Comparison of ENCODE assay signal across 24 cellular contexts in genomic region chr5:100877277-100877676, GRCh38. TPM values are rescaled to one million over a fixed set of nuclear protein-coding genes. Genes with fewer than 3 reads are reported as not detected.
DNase-seq lines count a peak whose midpoint lies in the region; ATAC-seq and TF ChIP-seq lines count a peak whose summit lies in the region.
"Had no signal": no experiment of that assay in that cellular context is flagged by ENCODE, and none has a peak within 500 bp of the region (broad histone marks: within the 10 kb centered on the region; RNA-seq: fewer than 3 reads in every experiment).

No MANE protein-coding gene starts in this region.

- H2AFZ ChIP-seq in MM.1S (ENCODE audit: low read length) (no peak overlapping the region), mammary epithelial cell (ENCODE audit: low read depth, low read length) (no peak overlapping the region)

- H3K4me1 Mint-ChIP-seq in activated CD8-positive, alpha-beta memory T cell treated with anti-CD3 and anti-CD28 coated beads, Interleukin-2, amount 10 ng/mL, durations not matched to agents 7 days and 5 days: peaks cover 42% of the 10 kb centered on the region
- H3K4me1 Mint-ChIP-seq in activated T-helper 2 cell treated with anti-CD3 and anti-CD28 coated beads, Interferon-gamma antibody, Interleukin-2, Interleukin-4, amounts not matched to agents 10 μg/mL and 5 μg/mL and 100 μg/mL, durations not matched to agents 14 hours and 24 hours and 36 hours (ENCODE audit: low read depth): peaks cover 61% of the 10 kb centered on the region
- peaks cover 49 to 81% of the 10 kb centered on the region in 2 donors for H3K4me1 Mint-ChIP-seq in immature natural killer cell

- H3K4me2 ChIP-seq in MM.1S (ENCODE audit: low read depth, low read length): no peak overlapping the region
- H3K4me2 ChIP-seq in mammary epithelial cell (ENCODE audit: insufficient read depth, low read depth, low read length): no peak overlapping the region

- no peak for ATAC-seq in activated CD8-positive, alpha-beta memory T cell treated with anti-CD3 and anti-CD28 coated beads, Interleukin-2, amount 10 ng/mL, durations not matched to agents 7 days and 5 days
- ATAC-seq in HG03457 (IDR thresholded peaks at IDR 0.05; ENCODE audit: unreplicated experiment): no peak
- ATAC-seq: activated CD8-positive, alpha-beta T cell treated with anti-CD3 and anti-CD28 coated beads for 36 hours; gastroesophageal sphincter had no signal

- no peak overlapping the region for H3K4me3 ChIP-seq in MM.1S (ENCODE audit: low read length)
- H3K4me3 ChIP-seq in mammary epithelial cell (replicated peaks in 1 of 3; ENCODE audit: insufficient read depth in 1 of 3, low read depth in 2 of 3, low read length in 3 of 3): no peak overlapping the region
- H3K4me3 ChIP-seq: esophagus muscularis mucosa, gastroesophageal sphincter, thyroid gland had no signal

- H3K36me3 ChIP-seq in MM.1S (replicated peaks; ENCODE audit: insufficient read depth, low read length): peaks cover 3% of the 10 kb centered on the region; the same call in 1 of the 2 replicates
- H3K36me3 ChIP-seq in mammary epithelial cell (ENCODE audit: insufficient read depth, low read length): no peaks in the 10 kb centered on the region
- H3K36me3 ChIP-seq: esophagus muscularis mucosa, gastroesophageal sphincter, thyroid gland had no signal

- DNase-seq in activated CD8-positive, alpha-beta memory T cell treated with anti-CD3 and anti-CD28 coated beads, Interleukin-2, amount 10 ng/mL, durations not matched to agents 7 days and 5 days: no peak
- DNase-seq in activated CD8-positive, alpha-beta memory T cell treated with anti-CD3 and anti-CD28 coated beads, Interleukin-2, amount 50 U/mL, for 48 hours: no peak
- no peak for DNase-seq in activated T-helper 2 cell treated with anti-CD3 and anti-CD28 coated beads, Interferon-gamma antibody, Interleukin-2, Interleukin-4, amounts not matched to agents 10 μg/mL and 5 μg/mL and 100 μg/mL, durations not matched to agents 14 hours and 24 hours and 36 hours (ENCODE audit: low spot score)
- DNase-seq in immature natural killer cell (no peak), NCI-H1694 (lab: John Stamatoyannopoulos, UW) (no peak), MM.1S (no peak), mammary epithelial cell (no peak)
- DNase-seq: activated CD4-positive, CD25-positive, alpha-beta regulatory T cell treated with anti-CD3 and anti-CD28 coated beads, Interleukin-2, amount 50 U/mL, for 72 hours; activated CD8-positive, alpha-beta T cell treated with anti-CD3 and anti-CD28 coated beads for 36 hours; activated naive CD4-positive, alpha-beta T cell treated with anti-CD3 and anti-CD28 coated beads, Interleukin-2, amount 10 ng/mL, durations not matched to agents 7 days and 5 days; activated T-cell treated with anti-CD3 and anti-CD28 coated beads, Interleukin-2, amount 50 U/mL, for 1 hour; anterior cingulate cortex; caudate nucleus; IMR-90; kidney glomerular epithelial cell; OCI-M1; Right ventricle myocardium superior; stimulated activated CD4-positive, alpha-beta T cell treated with anti-CD3 and anti-CD28 coated beads, Interleukin-4, amount 100 ng/mL, for 24 hours; thyroid gland had no signal

- H4K20me1 ChIP-seq in MM.1S (ENCODE audit: insufficient read depth, low read length) (no peaks in the 10 kb centered on the region), mammary epithelial cell (ENCODE audit: insufficient read depth, low read length) (no peaks in the 10 kb centered on the region)

- H3K9me2 ChIP-seq in MM.1S (replicated peaks; ENCODE audit: insufficient read depth, low read length): no peaks in the 10 kb centered on the region

- BruUV-seq in mammary epithelial cell (replicated peaks; lab: Mats Ljungman, UMichigan): no TSS peak

- no peaks in the 10 kb centered on the region for H3K9me3 ChIP-seq in MM.1S (replicated peaks; ENCODE audit: insufficient read depth, low read length)
- H3K9me3 ChIP-seq in mammary epithelial cell (replicated peaks; ENCODE audit: insufficient read depth, low read length): no peaks in the 10 kb centered on the region
- H3K9me3 ChIP-seq: esophagus muscularis mucosa, thyroid gland had no signal

- in situ Hi-C loops in mammary epithelial cell (cut with MboI; ENCODE audit: low sequenced_read_pairs in 2 of 2): no loop called here

- H3K9ac ChIP-seq in MM.1S (ENCODE audit: low read length) (no peak overlapping the region), mammary epithelial cell (ENCODE audit: insufficient read depth, low read length) (no peak overlapping the region)

- dilution Hi-C loops in mammary epithelial cell (cut with HindIII; ENCODE audit: low sequenced_read_pairs): no loop called here

- H3K9me3 Mint-ChIP-seq in activated CD8-positive, alpha-beta memory T cell treated with anti-CD3 and anti-CD28 coated beads, Interleukin-2, amount 10 ng/mL, durations not matched to agents 7 days and 5 days (ENCODE audit: low read depth): peaks cover 4% of the 10 kb centered on the region
- H3K9me3 Mint-ChIP-seq in activated T-helper 2 cell treated with anti-CD3 and anti-CD28 coated beads, Interferon-gamma antibody, Interleukin-2, Interleukin-4, amounts not matched to agents 10 μg/mL and 5 μg/mL and 100 μg/mL, durations not matched to agents 14 hours and 24 hours and 36 hours: peaks cover 19% of the 10 kb centered on the region
- H3K9me3 Mint-ChIP-seq in immature natural killer cell: no peaks in the 10 kb centered on the region
- H3K9me3 Mint-ChIP-seq: activated naive CD4-positive, alpha-beta T cell treated with anti-CD3 and anti-CD28 coated beads, Interleukin-2, amount 10 ng/mL, durations not matched to agents 7 days and 5 days had no signal

- peaks cover 12% of the 10 kb centered on the region for H3F3A ChIP-seq in MM.1S (ENCODE audit: insufficient read depth, low read length)

- CTCF ChIA-PET in activated CD8-positive, alpha-beta memory T cell treated with anti-CD3 and anti-CD28 coated beads, Interleukin-2, amount 10 ng/mL, durations not matched to agents 7 days and 5 days (lab: Charles Lee): interaction anchor here (1.7 kb wide), 1 partner anchor 38 kb away, joined by 3 read pairs; no protein-coding TSS in a partner anchor
- CTCF ChIA-PET in mammary epithelial cell (lab: Charles Lee; ENCODE audit: low non-redundant PET): no interaction called here

- no peaks in the 10 kb centered on the region for H3K27me3 Mint-ChIP-seq in activated CD8-positive, alpha-beta memory T cell treated with anti-CD3 and anti-CD28 coated beads, Interleukin-2, amount 10 ng/mL, durations not matched to agents 7 days and 5 days
- H3K27me3 Mint-ChIP-seq in activated T-helper 2 cell treated with anti-CD3 and anti-CD28 coated beads, Interferon-gamma antibody, Interleukin-2, Interleukin-4, amounts not matched to agents 10 μg/mL and 5 μg/mL and 100 μg/mL, durations not matched to agents 14 hours and 24 hours and 36 hours (ENCODE audit: low read depth): no peaks in the 10 kb centered on the region
- H3K27me3 Mint-ChIP-seq in immature natural killer cell (ENCODE audit: low read depth in 3 of 3): peaks cover 0 to 2% (median 0%) of the 10 kb centered on the region in 3 donors
- H3K27me3 Mint-ChIP-seq: activated CD8-positive, alpha-beta T cell treated with anti-CD3 and anti-CD28 coated beads for 36 hours; activated naive CD4-positive, alpha-beta T cell treated with anti-CD3 and anti-CD28 coated beads, Interleukin-2, amount 10 ng/mL, durations not matched to agents 7 days and 5 days; stimulated activated naive CD8-positive, alpha-beta T cell treated with anti-CD3 and anti-CD28 coated beads, Interleukin-15, Interleukin-2, amounts not matched to agents 100 ng/mL and 50 ng/mL, for 24 hours had no signal

- no peak for TF ChIP-seq CTCF in MM.1S (IDR thresholded peaks at IDR 0.05; ENCODE audit: low read length)
- TF ChIP-seq CTCF in mammary epithelial cell (conservative IDR thresholded peaks at IDR 0.05 in 1 of 2, IDR thresholded peaks at IDR 0.05 in 1 of 2; ENCODE audit: extremely low read depth in 1 of 2, insufficient read depth in 1 of 2, low read depth in 1 of 2, low read length in 2 of 2): no peak

- intact Hi-C loops in activated T-helper 2 cell treated with anti-CD3 and anti-CD28 coated beads, Interferon-gamma antibody, Interleukin-2, Interleukin-4, amounts not matched to agents 10 μg/mL and 5 μg/mL and 100 μg/mL, durations not matched to agents 14 hours and 24 hours and 36 hours (cut with micrococcal nuclease): no loop called here
- intact Hi-C loops in mammary epithelial cell (cut with micrococcal nuclease): no loop called here

- H3K4me3 Mint-ChIP-seq in activated CD8-positive, alpha-beta memory T cell treated with anti-CD3 and anti-CD28 coated beads, Interleukin-2, amount 10 ng/mL, durations not matched to agents 7 days and 5 days: no peak overlapping the region
- H3K4me3 Mint-ChIP-seq in activated T-helper 2 cell treated with anti-CD3 and anti-CD28 coated beads, Interferon-gamma antibody, Interleukin-2, Interleukin-4, amounts not matched to agents 10 μg/mL and 5 μg/mL and 100 μg/mL, durations not matched to agents 14 hours and 24 hours and 36 hours (ENCODE audit: low read depth): no peak overlapping the region
- no peak overlapping the region for H3K4me3 Mint-ChIP-seq in immature natural killer cell
- H3K4me3 Mint-ChIP-seq: activated CD8-positive, alpha-beta T cell treated with anti-CD3 and anti-CD28 coated beads for 36 hours; activated naive CD4-positive, alpha-beta T cell treated with anti-CD3 and anti-CD28 coated beads, Interleukin-2, amount 10 ng/mL, durations not matched to agents 7 days and 5 days; stimulated activated naive CD8-positive, alpha-beta T cell treated with anti-CD3 and anti-CD28 coated beads, Interleukin-15, Interleukin-2, amounts not matched to agents 100 ng/mL and 50 ng/mL, for 24 hours had no signal

- H3K27me3 ChIP-seq in MM.1S (replicated peaks; ENCODE audit: insufficient read depth, low read length) (no peaks in the 10 kb centered on the region), mammary epithelial cell (ENCODE audit: insufficient read depth, low read length) (no peaks in the 10 kb centered on the region)
- H3K27me3 ChIP-seq: esophagus muscularis mucosa, gastroesophageal sphincter, thyroid gland had no signal

- H3K4me1 ChIP-seq in MM.1S (ENCODE audit: low read length) (peaks cover 20% of the 10 kb centered on the region), mammary epithelial cell (ENCODE audit: insufficient read depth, low read length) (no peaks in the 10 kb centered on the region)
- H3K4me1 ChIP-seq: esophagus muscularis mucosa, gastroesophageal sphincter, thyroid gland had no signal

- H3K27ac Mint-ChIP-seq in activated CD8-positive, alpha-beta memory T cell treated with anti-CD3 and anti-CD28 coated beads, Interleukin-2, amount 10 ng/mL, durations not matched to agents 7 days and 5 days: peak overlapping the region; percentile 49
- H3K27ac Mint-ChIP-seq in activated T-helper 2 cell treated with anti-CD3 and anti-CD28 coated beads, Interferon-gamma antibody, Interleukin-2, Interleukin-4, amounts not matched to agents 10 μg/mL and 5 μg/mL and 100 μg/mL, durations not matched to agents 14 hours and 24 hours and 36 hours: peak overlapping the region; percentile 74
- H3K27ac Mint-ChIP-seq in immature natural killer cell: peak overlapping the region in 4 of 6 donors; percentile 7 to 32 (median 13)
- H3K27ac Mint-ChIP-seq: activated CD8-positive, alpha-beta T cell treated with anti-CD3 and anti-CD28 coated beads for 36 hours; activated naive CD4-positive, alpha-beta T cell treated with anti-CD3 and anti-CD28 coated beads, Interleukin-2, amount 10 ng/mL, durations not matched to agents 7 days and 5 days had no signal

- H3K36me3 Mint-ChIP-seq in activated CD8-positive, alpha-beta memory T cell treated with anti-CD3 and anti-CD28 coated beads, Interleukin-2, amount 10 ng/mL, durations not matched to agents 7 days and 5 days: peaks cover 70% of the 10 kb centered on the region
- H3K36me3 Mint-ChIP-seq in activated T-helper 2 cell treated with anti-CD3 and anti-CD28 coated beads, Interferon-gamma antibody, Interleukin-2, Interleukin-4, amounts not matched to agents 10 μg/mL and 5 μg/mL and 100 μg/mL, durations not matched to agents 14 hours and 24 hours and 36 hours (ENCODE audit: low read depth): peaks cover 88% of the 10 kb centered on the region
- peaks cover 18 to 30% (median 26%) of the 10 kb centered on the region in 3 donors for H3K36me3 Mint-ChIP-seq in immature natural killer cell

- whole genome bisulfite sequencing in mammary epithelial cell (ENCODE audit: low coverage, missing lambda C conversion rate): 62% methylated on average over 2 of the region's 2 CpGs

- peaks cover 73% of the 10 kb centered on the region for H3K79me2 ChIP-seq in MM.1S (ENCODE audit: low read length)
- no peaks in the 10 kb centered on the region for H3K79me2 ChIP-seq in mammary epithelial cell (ENCODE audit: insufficient read depth, low read length)

- H3K27ac ChIP-seq in MM.1S (ENCODE audit: low read length) (no peak overlapping the region), mammary epithelial cell (ENCODE audit: insufficient read depth, low read depth, low read length) (no peak overlapping the region)
- H3K27ac ChIP-seq: esophagus muscularis mucosa, gastroesophageal sphincter, thyroid gland had no signal

RNA-seq across cellular contexts. Expression of gene ST8SIA4, which starts 25.8 kb away (rescaled TPM):
- total RNA-seq in activated CD8-positive, alpha-beta memory T cell treated with anti-CD3 and anti-CD28 coated beads, Interleukin-2, amount 10 ng/mL, durations not matched to agents 7 days and 5 days: 10 to 100 TPM; 53.3 to 59.3 TPM
- 79.1 and 82.3 TPM in 2 replicates for total RNA-seq in activated T-helper 2 cell treated with anti-CD3 and anti-CD28 coated beads, Interferon-gamma antibody, Interleukin-2, Interleukin-4, amounts not matched to agents 10 μg/mL and 5 μg/mL and 100 μg/mL, durations not matched to agents 14 hours and 24 hours and 36 hours
- 10 to 100 TPM; 15.7 to 19.9 (median 19.2) TPM for polyA plus RNA-seq in immature natural killer cell
- under 1 TPM in 1 of 2 donors, not detected in 1; under 0.01 TPM for total RNA-seq in mammary epithelial cell
- polyA plus RNA-seq in mammary epithelial cell: not detected
- not detected for polyA minus RNA-seq in mammary epithelial cell
- polyA plus RNA-seq: BJ had no signal

Comparison
In these comparisons a context has a peak if more than half of its experiments do, and no peak if none do; other contexts are left out.
1. H3K27ac Mint-ChIP-seq: peak in every context shown above with its lines; median percentile 74 in activated T-helper 2 cell treated with anti-CD3 and anti-CD28 coated beads, Interferon-gamma antibody, Interleukin-2, Interleukin-4, amounts not matched to agents 10 μg/mL and 5 μg/mL and 100 μg/mL, durations not matched to agents 14 hours and 24 hours and 36 hours; 49 in activated CD8-positive, alpha-beta memory T cell treated with anti-CD3 and anti-CD28 coated beads, Interleukin-2, amount 10 ng/mL, durations not matched to agents 7 days and 5 days; 13 in immature natural killer cell.
2. RNA of gene ST8SIA4, which starts 25.8 kb away (total RNA-seq): 79.1 to 82.3 TPM in activated T-helper 2 cell treated with anti-CD3 and anti-CD28 coated beads, Interferon-gamma antibody, Interleukin-2, Interleukin-4, amounts not matched to agents 10 μg/mL and 5 μg/mL and 100 μg/mL, durations not matched to agents 14 hours and 24 hours and 36 hours and 53.3 to 59.3 TPM in activated CD8-positive, alpha-beta memory T cell treated with anti-CD3 and anti-CD28 coated beads, Interleukin-2, amount 10 ng/mL, durations not matched to agents 7 days and 5 days; under 0.01 TPM in mammary epithelial cell; every median in the first group is over 10 times any median in the second.